1 cellular context compared by ENCODE assay signal in genomic region chr1:181014431-181015257, GRCh38.
TF ChIP-seq lines count a peak whose summit lies in the region.

No MANE protein-coding gene starts in this region.

TF ChIP-seq in GM12878, 131 proteins besides CTCF, POLR2A, EP300 and RAD21 (continued from another document):
- TF ChIP-seq ATF2 (IDR thresholded peaks at IDR 0.05; ENCODE audit: low read length), result peak; percentile 35; the same call in 1 of the 2 replicates
- TF ChIP-seq POLR2AphosphoS5 (IDR thresholded peaks at IDR 0.05; ENCODE audit: low read length), result no peak
- no peak for TF ChIP-seq NR2C1 (IDR thresholded peaks at IDR 0.05)
- no peak for TF ChIP-seq RCOR1 (conservative IDR thresholded peaks at IDR 0.05; ENCODE audit: low read depth, low read length)
- TF ChIP-seq RB1 (IDR thresholded peaks at IDR 0.05; ENCODE audit: borderline replicate concordance), result no peak
- TF ChIP-seq SREBF2 (IDR thresholded peaks at IDR 0.05; ENCODE audit: low read length), result no peak
- 0 out of 2 replicates have a peak, but pooled peaks have one; percentile 16 for TF ChIP-seq CREM (IDR thresholded peaks at IDR 0.05; ENCODE audit: low read depth)
- TF ChIP-seq ESRRA (IDR thresholded peaks at IDR 0.05; ENCODE audit: low read length), result no peak
- TF ChIP-seq CHD4 (IDR thresholded peaks at IDR 0.05), result no peak
- no peak for TF ChIP-seq LARP7 (IDR thresholded peaks at IDR 0.05)
- no peak for TF ChIP-seq IRF4 (IDR thresholded peaks at IDR 0.05; ENCODE audit: low read depth, low read length)
- no peak for TF ChIP-seq CEBPB (IDR thresholded peaks at IDR 0.05; ENCODE audit: borderline replicate concordance in 1 of 2, low read depth in 2 of 2, low read length in 2 of 2)
- 0 out of 2 replicates have a peak, but pooled peaks have one; percentile 36 for TF ChIP-seq MTA3 (IDR thresholded peaks at IDR 0.05; ENCODE audit: borderline replicate concordance, low read length)
- no peak for TF ChIP-seq ASH2L (IDR thresholded peaks at IDR 0.05; ENCODE audit: borderline replicate concordance, low read depth)
- no peak for TF ChIP-seq HDAC6 (IDR thresholded peaks at IDR 0.05; ENCODE audit: unreplicated experiment)
- no peak for TF ChIP-seq CBX3 (IDR thresholded peaks at IDR 0.05; ENCODE audit: borderline replicate concordance, low read depth)
- TF ChIP-seq BACH1 (IDR thresholded peaks at IDR 0.05; ENCODE audit: borderline replicate concordance), result no peak
- no peak for TF ChIP-seq RBBP5 (conservative IDR thresholded peaks at IDR 0.05)
- TF ChIP-seq SKIL (IDR thresholded peaks at IDR 0.05; ENCODE audit: low read depth, poor library complexity, severe bottlenecking), result peak; percentile 54
- TF ChIP-seq ATF7 (IDR thresholded peaks at IDR 0.05; ENCODE audit: low read depth), result peak; percentile 64
- no peak for TF ChIP-seq ZZZ3 (IDR thresholded peaks at IDR 0.05; ENCODE audit: control insufficient read depth, insufficient read length, low read depth)
TF ChIP-seq in GM12878: peak in this region for 25.
